In genomic region chr10:74738052-74738451, GRCh38 we compare ENCODE assay signal across 1 cellular context.
TF ChIP-seq lines count a peak whose summit lies in the region.

No MANE protein-coding gene starts in this region.

TF ChIP-seq in HCT116, 20 proteins besides CTCF, POLR2A, EP300 and RAD21 (continued from another document):
- TF ChIP-seq ZBTB33 (IDR thresholded peaks at IDR 0.05; ENCODE audit: extremely low read depth, insufficient replicate concordance, low read length), result no peak
- TF ChIP-seq FOSL1 (IDR thresholded peaks at IDR 0.05; ENCODE audit: low read depth), result no peak
- TF ChIP-seq SP1 (IDR thresholded peaks at IDR 0.05; ENCODE audit: low read depth), result no peak
- TF ChIP-seq JUND (IDR thresholded peaks at IDR 0.05), result no peak
- TF ChIP-seq POLR2AphosphoS5 (IDR thresholded peaks at IDR 0.05; ENCODE audit: low read depth, low read length), result no peak
TF ChIP-seq in HCT116: peak in this region for 0.
